In the genomic region with DNA sequence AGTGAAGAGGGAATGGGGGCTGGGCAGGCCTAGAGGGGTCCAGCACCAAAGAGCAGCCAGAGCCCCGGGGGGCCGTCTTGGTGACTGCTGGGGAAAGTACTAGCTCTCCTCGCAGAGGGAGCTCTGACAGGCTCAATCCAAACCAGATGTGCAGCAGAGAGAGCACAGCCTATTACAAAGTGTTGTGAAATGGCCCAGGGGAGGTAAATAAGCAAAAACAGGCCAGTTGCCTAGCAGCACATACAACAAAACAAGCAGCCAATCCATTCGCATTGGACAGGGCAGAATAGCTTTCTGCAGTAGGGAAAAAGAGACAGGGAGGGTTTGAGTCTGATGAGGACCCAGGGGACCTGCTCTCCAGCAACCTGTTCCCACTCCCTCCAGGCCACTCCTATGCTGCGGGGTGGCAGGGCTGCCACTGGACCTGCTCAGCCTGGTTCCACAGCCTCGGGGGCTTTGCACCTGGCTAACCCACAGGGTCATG, we compare ENCODE assay signal across 8 cellular contexts.
DNase-seq lines count a peak whose midpoint lies in the region; ATAC-seq and TF ChIP-seq lines count a peak whose summit lies in the region.

No MANE protein-coding gene starts in this region.

- H3K27me3 ChIP-seq in esophagus muscularis mucosa = no peaks in the 10 kb centered on the region

- H3K36me3 ChIP-seq in esophagus muscularis mucosa = no peaks in the 10 kb centered on the region

- TF ChIP-seq CTCF in esophagus muscularis mucosa (IDR thresholded peaks at IDR 0.05) = no peak
- TF ChIP-seq CTCF in omental fat pad (IDR thresholded peaks at IDR 0.05) = no peak
- no peak for TF ChIP-seq CTCF in GM13976 (IDR thresholded peaks at IDR 0.05; ENCODE audit: borderline replicate concordance, control extremely low read depth, extremely low read depth, insufficient read depth, missing control alignments)

- DNase-seq in DMS153 (lab: John Stamatoyannopoulos, UW) = peak; percentile 89
- peak; percentile 79 for DNase-seq in NCI-H748 (lab: John Stamatoyannopoulos, UW; ENCODE audit: unreplicated experiment)
- DNase-seq in esophagus muscularis mucosa (ENCODE audit: extremely low spot score) = peak; percentile 95
- DNase-seq in omental fat pad (ENCODE audit: low spot score) = peak; percentile 44
- DNase-seq in GM13976 (ENCODE audit: low spot score) = no peak
- no peak for DNase-seq in HUDEP-2 (lab: John Stamatoyannopoulos, UW; ENCODE audit: unreplicated experiment in 76 of 76)

- peaks cover 22 to 39% (median 23%) of the 10 kb centered on the region in 4 donors for H3K4me1 ChIP-seq in esophagus muscularis mucosa

- TF ChIP-seq EP300 in esophagus muscularis mucosa (IDR thresholded peaks at IDR 0.05) = no peak

- intact Hi-C loops in esophagus muscularis mucosa (cut with DNase I) = no loop called here

- no peak for TF ChIP-seq POLR2A in esophagus muscularis mucosa (IDR thresholded peaks at IDR 0.05; ENCODE audit: low read depth)

- ATAC-seq in omental fat pad (ENCODE audit: low FRiP score) (peak; percentile 87), HG02798 (IDR thresholded peaks at IDR 0.05; ENCODE audit: poor library complexity, unreplicated experiment) (no peak), HG03571 (IDR thresholded peaks at IDR 0.05; ENCODE audit: unreplicated experiment) (no peak)

- peak overlapping the region in 1 of 4 donors; percentile 5 for H3K4me3 ChIP-seq in esophagus muscularis mucosa

- 52% methylated on average over 6 of the region's 6 CpGs for WGBS in esophagus muscularis mucosa

- H3K9me3 ChIP-seq in esophagus muscularis mucosa = no peaks in the 10 kb centered on the region

- H3K27ac ChIP-seq in esophagus muscularis mucosa (replicated peaks in 1 of 4) = peak overlapping the region; percentile 29 to 74 (median 62)

- in situ Hi-C loops in GM13976 (cut with MboI; ENCODE audit: low sequenced_read_pairs, unreplicated experiment) = no loop called here

Comparison
In these comparisons a context has a peak if more than half of its experiments do, and no peak if none do; other contexts are left out.
1. DNase-seq: peak in DMS153 (single experiment), NCI-H748 (single experiment), esophagus muscularis mucosa (single experiment) and omental fat pad (single experiment); none in GM13976 (single experiment) and HUDEP-2 (0 of 76).